ENCODE assay signal across 9 cellular contexts in the genomic region with DNA sequence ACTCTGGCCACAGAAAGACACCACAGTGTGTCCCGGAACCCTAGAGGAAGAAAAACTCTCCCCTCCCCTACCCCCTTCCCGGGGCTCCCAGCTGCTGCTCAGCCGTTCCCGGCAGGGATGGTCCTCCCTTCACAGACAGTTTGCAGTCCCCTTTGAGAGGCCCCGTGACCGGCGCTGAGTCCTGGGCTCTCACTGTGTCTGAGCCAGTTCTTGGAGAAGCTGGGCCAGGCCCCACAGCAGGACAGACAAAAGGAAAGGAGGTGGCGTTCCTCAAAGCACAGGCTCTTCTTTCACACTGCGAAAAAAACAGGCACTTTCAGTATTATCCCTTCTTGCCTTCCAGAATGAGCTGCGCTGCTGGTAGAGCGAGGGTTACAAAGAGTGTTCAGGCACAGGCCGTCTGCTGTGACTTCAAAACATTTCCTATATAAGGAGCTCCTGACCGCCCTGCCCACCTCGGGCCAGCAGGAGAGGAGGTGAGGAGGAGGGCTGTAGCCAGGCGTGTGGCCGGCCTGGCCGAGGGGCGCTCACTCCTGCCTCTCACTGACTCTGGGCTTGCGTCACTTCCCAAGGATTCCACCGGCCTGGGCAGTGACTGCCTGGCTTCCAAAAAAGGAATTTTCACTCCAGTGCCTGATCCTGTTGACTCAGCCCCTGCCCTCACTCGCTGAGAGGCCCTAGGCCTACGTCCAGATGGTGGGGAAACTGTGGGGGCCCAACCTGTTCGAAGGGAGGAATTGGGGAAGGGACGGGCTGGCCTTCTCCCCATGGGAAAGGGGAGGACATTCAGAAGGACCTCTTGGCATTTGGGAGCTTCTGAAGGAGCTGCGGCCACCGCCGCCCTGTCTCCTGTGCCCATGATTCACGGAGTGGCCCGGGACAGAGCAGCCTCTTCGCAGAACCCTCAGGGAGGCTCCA. TPM values are rescaled to one million over a fixed set of nuclear protein-coding genes. Genes with fewer than 3 reads are reported as not detected.
DNase-seq lines count a peak whose midpoint lies in the region; ATAC-seq and TF ChIP-seq lines count a peak whose summit lies in the region.
"Had no signal": no experiment of that assay in that cellular context is flagged by ENCODE, and none has a peak within 500 bp of the region (broad histone marks: within the 10 kb centered on the region; RNA-seq: fewer than 3 reads in every experiment).

No MANE protein-coding gene starts in this region.

- intact Hi-C loops in naive thymus-derived CD4-positive, alpha-beta T cell (cut with micrococcal nuclease): no loop called here

- CTCF ChIA-PET in naive thymus-derived CD4-positive, alpha-beta T cell (lab: Charles Lee): no interaction called here

- H3K4me1 ChIP-seq in Peyer's patch (peaks cover 0 to 6% (median 0%) of the 10 kb centered on the region in 4 donors), esophagus (ENCODE audit: control insufficient read depth in 2 of 2, insufficient read depth in 2 of 2, low read length in 1 of 2) (peaks cover 3 to 4% of the 10 kb centered on the region in 2 donors), mesodermal cell (ENCODE audit: control insufficient read depth, insufficient read depth, low read length, poor library complexity, severe bottlenecking) (peaks cover 36% of the 10 kb centered on the region), urinary bladder (ENCODE audit: insufficient read depth) (no peaks in the 10 kb centered on the region)
- no peaks in the 10 kb centered on the region for H3K4me1 ChIP-seq in naive thymus-derived CD4-positive, alpha-beta T cell (ENCODE audit: control insufficient read depth in 2 of 2, insufficient read depth in 2 of 2, low read length in 2 of 2)

- H3K4me3 Mint-ChIP-seq in naive thymus-derived CD4-positive, alpha-beta T cell: no peak overlapping the region
- H3K4me3 Mint-ChIP-seq: central memory CD8-positive, alpha-beta T cell had no signal

- H3K27me3 ChIP-seq in Peyer's patch (no peaks in the 10 kb centered on the region), esophagus (ENCODE audit: control insufficient read depth in 1 of 2, insufficient read depth in 2 of 2, low read length in 2 of 2) (no peaks in the 10 kb centered on the region)
- H3K27me3 ChIP-seq in naive thymus-derived CD4-positive, alpha-beta T cell (ENCODE audit: control insufficient read depth in 2 of 2, insufficient read depth in 2 of 2, low read length in 2 of 2): no peaks in the 10 kb centered on the region

- TF ChIP-seq POLR2A in Peyer's patch (IDR thresholded peaks at IDR 0.05): no peak

- H3K9me3 ChIP-seq in Peyer's patch: no peaks in the 10 kb centered on the region
- H3K9me3 ChIP-seq in esophagus (ENCODE audit: control insufficient read depth in 2 of 2, insufficient read depth in 1 of 2, low read depth in 1 of 2, low read length in 1 of 2): no peaks in the 10 kb centered on the region
- H3K9me3 ChIP-seq in mesodermal cell (ENCODE audit: control insufficient read depth, low read length): no peaks in the 10 kb centered on the region
- no peaks in the 10 kb centered on the region for H3K9me3 ChIP-seq in naive thymus-derived CD4-positive, alpha-beta T cell (ENCODE audit: control insufficient read depth in 2 of 3, low read length in 3 of 3)

- no peaks in the 10 kb centered on the region for H3K4me1 Mint-ChIP-seq in naive thymus-derived CD4-positive, alpha-beta T cell
- H3K4me1 Mint-ChIP-seq: central memory CD8-positive, alpha-beta T cell had no signal

- no peaks in the 10 kb centered on the region for H3K9me3 Mint-ChIP-seq in naive thymus-derived CD4-positive, alpha-beta T cell
- H3K9me3 Mint-ChIP-seq: central memory CD8-positive, alpha-beta T cell had no signal

- H3K36me3 Mint-ChIP-seq in naive thymus-derived CD4-positive, alpha-beta T cell: no peaks in the 10 kb centered on the region

- H3K27ac ChIP-seq in Peyer's patch (peak overlapping the region; percentile 64 to 94 (median 82)), esophagus (ENCODE audit: low read depth in 2 of 2, low read length in 1 of 2) (peak overlapping the region; percentile 86 to 87), mesodermal cell (ENCODE audit: low read depth, low read length, severe bottlenecking) (peak overlapping the region; percentile 98), urinary bladder (ENCODE audit: low read depth) (peak overlapping the region; percentile 93)
- no peak overlapping the region for H3K27ac ChIP-seq in naive thymus-derived CD4-positive, alpha-beta T cell (ENCODE audit: low read depth, low read length)

- DNase-seq in Peyer's patch: peak in 2 of 3 donors; percentile 19 to 76
- no peak for DNase-seq in naive thymus-derived CD4-positive, alpha-beta T cell
- no peak for DNase-seq in T-helper 2 cell
- no peak for DNase-seq in OCI-M2 (lab: John Stamatoyannopoulos, UW; ENCODE audit: unreplicated experiment)
- no peak for DNase-seq in NCI-H510A (lab: John Stamatoyannopoulos, UW)

- H3K4me3 ChIP-seq in Peyer's patch (peak overlapping the region in 2 of 4 donors; percentile 37 to 42), esophagus (ENCODE audit: low read depth in 1 of 2, low read length in 2 of 2) (peak overlapping the region; percentile 9 to 14), mesodermal cell (ENCODE audit: extremely low read depth, insufficient read depth, low read length, poor library complexity, severe bottlenecking) (peak overlapping the region; percentile 28), urinary bladder (ENCODE audit: low read depth, low read length) (peak overlapping the region; percentile 17)
- H3K4me3 ChIP-seq in naive thymus-derived CD4-positive, alpha-beta T cell (ENCODE audit: low read length): no peak overlapping the region

- 48 to 55% methylated on average over 30 of the region's 30 CpGs for WGBS in esophagus, 2 donors
- 27 to 39% methylated on average over 21 to 22 of the region's 30 CpGs for WGBS in mesodermal cell (ENCODE audit: insufficient coverage in 2 of 2), 2 experiments
- 19% methylated on average over 30 of the region's 30 CpGs for WGBS in urinary bladder

- no peak for ATAC-seq in naive thymus-derived CD4-positive, alpha-beta T cell

- no peak overlapping the region for H3K27ac Mint-ChIP-seq in naive thymus-derived CD4-positive, alpha-beta T cell

- peak in 1 of 6 experiments; percentile 18 for TF ChIP-seq CTCF in Peyer's patch (IDR thresholded peaks at IDR 0.05)

- POLR2A ChIA-PET in naive thymus-derived CD4-positive, alpha-beta T cell (lab: Charles Lee): no interaction called here

- H3K36me3 ChIP-seq in Peyer's patch (no peaks in the 10 kb centered on the region), esophagus (ENCODE audit: control insufficient read depth in 2 of 2, insufficient read depth in 2 of 2, low read length in 1 of 2) (no peaks in the 10 kb centered on the region), mesodermal cell (ENCODE audit: control insufficient read depth, insufficient read depth, low read length) (no peaks in the 10 kb centered on the region), urinary bladder (ENCODE audit: insufficient read depth) (no peaks in the 10 kb centered on the region)
- no peaks in the 10 kb centered on the region for H3K36me3 ChIP-seq in naive thymus-derived CD4-positive, alpha-beta T cell (ENCODE audit: control insufficient read depth in 2 of 3, insufficient read depth in 3 of 3, low read length in 3 of 3)

- H3K27me3 Mint-ChIP-seq in naive thymus-derived CD4-positive, alpha-beta T cell: peaks cover 2 to 39% (median 7%) of the 10 kb centered on the region in 5 donors

RNA-seq across cellular contexts. Expression of a gene that starts 24.9 kb away (rescaled TPM):
- not detected for total RNA-seq in Peyer's patch
- 1 to 10 TPM in 1 of 2 donors, under 1 TPM in 1; 0.79 to 2.1 TPM for polyA plus RNA-seq in esophagus
- not detected for polyA plus RNA-seq in mesodermal cell (2013, experiment 1 of 2)
- polyA plus RNA-seq in mesodermal cell (2013, experiment 2 of 2): not detected
- total RNA-seq in urinary bladder: 0.48 TPM
- 2.2 TPM for polyA plus RNA-seq in urinary bladder
- total RNA-seq in naive thymus-derived CD4-positive, alpha-beta T cell: not detected
- not detected for polyA plus RNA-seq in naive thymus-derived CD4-positive, alpha-beta T cell

RNA-seq across cellular contexts. Expression of a gene that starts 29.0 kb away (rescaled TPM):
- total RNA-seq in Peyer's patch (100 to 1,000 TPM in 1 of 4 donors, 10 to 100 TPM in 3; 20.7 to 111 (median 50.5) TPM), urinary bladder (441 TPM)
- polyA plus RNA-seq in esophagus (100 to 1,000 TPM; 183 to 299 TPM), urinary bladder (310 TPM)
- polyA plus RNA-seq in mesodermal cell (2013, experiment 1 of 2): 237 TPM
- 204 TPM for polyA plus RNA-seq in mesodermal cell (2013, experiment 2 of 2)
- total RNA-seq in naive thymus-derived CD4-positive, alpha-beta T cell: 10 to 100 TPM in 2 of 5 experiments, 1 to 10 TPM in 2, under 1 TPM in 1; 0.70 to 16.5 (median 3.7) TPM
- 1 to 10 TPM; 1.3 to 3.2 TPM for polyA plus RNA-seq in naive thymus-derived CD4-positive, alpha-beta T cell

Comparison
In these comparisons a context has a peak if more than half of its experiments do, and no peak if none do; other contexts are left out.
1. DNase-seq: peak in Peyer's patch (2 of 3); none in naive thymus-derived CD4-positive, alpha-beta T cell (0 of 9), T-helper 2 cell (0 of 5), OCI-M2 (single experiment) and NCI-H510A (single experiment).